ENCODE assay signal across 1 cellular context in genomic region chr10:30686706-30687105, GRCh38.
TF ChIP-seq lines count a peak whose summit lies in the region.

No MANE protein-coding gene starts in this region.

TF ChIP-seq in GM12878, 131 proteins besides CTCF, POLR2A, EP300 and RAD21:
- no peak for TF ChIP-seq PKNOX1 (IDR thresholded peaks at IDR 0.05)
- TF ChIP-seq CREM (IDR thresholded peaks at IDR 0.05; ENCODE audit: low read depth) = no peak
- TF ChIP-seq USF1 (IDR thresholded peaks at IDR 0.05; ENCODE audit: borderline replicate concordance, extremely low read length, insufficient read depth, low read depth, low read length) = no peak
- no peak for TF ChIP-seq CBFB (IDR thresholded peaks at IDR 0.05; ENCODE audit: low read depth)
- no peak for TF ChIP-seq IRF5 (IDR thresholded peaks at IDR 0.05; ENCODE audit: borderline replicate concordance)
- TF ChIP-seq SPI1 (IDR thresholded peaks at IDR 0.05; ENCODE audit: borderline replicate concordance, insufficient read depth, low read depth, low read length) = no peak
- no peak for TF ChIP-seq NFIC (IDR thresholded peaks at IDR 0.05; ENCODE audit: low read depth, low read length)
- TF ChIP-seq KDM1A (IDR thresholded peaks at IDR 0.05; ENCODE audit: borderline replicate concordance) = no peak
- TF ChIP-seq HDGF (IDR thresholded peaks at IDR 0.05) = no peak
- no peak for TF ChIP-seq PRDM15 (CRISPR knock-in tag; IDR thresholded peaks at IDR 0.05)
- TF ChIP-seq JUNB (IDR thresholded peaks at IDR 0.05) = no peak
